Comparison of ENCODE assay signal across 18 cellular contexts in the genomic region with DNA sequence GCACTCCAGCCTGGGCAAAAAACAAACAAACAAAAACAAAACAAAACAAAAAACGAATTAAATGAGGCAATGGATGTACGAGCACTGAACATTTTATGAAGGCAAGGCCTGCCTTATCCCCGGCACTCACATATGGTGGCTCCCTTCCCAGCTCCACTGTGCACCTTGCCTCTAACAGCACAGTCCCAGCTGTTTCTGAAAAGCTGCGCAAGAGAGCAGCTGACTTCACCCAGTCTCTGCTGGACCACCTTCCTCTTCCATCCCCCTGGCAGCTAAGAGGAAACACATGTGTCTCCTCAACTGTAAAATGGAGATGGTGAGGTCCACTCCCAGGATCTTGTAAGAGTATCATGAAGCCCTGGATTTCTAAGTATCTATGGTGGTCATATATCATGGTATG.
DNase-seq lines count a peak whose midpoint lies in the region; ATAC-seq, FAIRE-seq and TF ChIP-seq lines count a peak whose summit lies in the region.
"Had no signal": no experiment of that assay in that cellular context is flagged by ENCODE, and none has a peak within 500 bp of the region (broad histone marks: within the 10 kb centered on the region; RNA-seq: fewer than 3 reads in every experiment).

No MANE protein-coding gene starts in this region.

- no peaks in the 10 kb centered on the region for H3K36me3 Mint-ChIP-seq in Calu3 (ENCODE audit: insufficient read depth, unreplicated experiment)
- H3K36me3 Mint-ChIP-seq: CD4-positive, alpha-beta memory T cell had no signal

- H3K4me3 ChIP-seq in heart right ventricle (no peak overlapping the region), gastrocnemius medialis (no peak overlapping the region)
- H3K4me3 ChIP-seq: A549 had no signal

- CTCF ChIA-PET in Calu3 (lab: Charles Lee), result interaction anchor here (0.6 kb wide), 1 partner anchor 18 kb away, joined by 3 read pairs; no protein-coding TSS in a partner anchor

- H3K9me3 Mint-ChIP-seq in stimulated activated naive CD8-positive, alpha-beta T cell treated with anti-CD3 and anti-CD28 coated beads, Interleukin-15, amount 100 ng/mL, for 72 hours, result no peaks in the 10 kb centered on the region
- no peaks in the 10 kb centered on the region for H3K9me3 Mint-ChIP-seq in Calu3 (ENCODE audit: low read depth, unreplicated experiment)

- intact Hi-C loops in heart right ventricle (cut with DNase I), result no loop called here
- intact Hi-C loops in gastrocnemius medialis (cut with DNase I; ENCODE audit: low total_unique reads), result no loop called here
- intact Hi-C loops in Calu3 (cut with micrococcal nuclease; ENCODE audit: unreplicated experiment), result no loop called here

- no peak overlapping the region for H3K27ac Mint-ChIP-seq in stimulated activated naive CD8-positive, alpha-beta T cell treated with anti-CD3 and anti-CD28 coated beads, Interleukin-15, amount 100 ng/mL, for 72 hours
- no peak overlapping the region for H3K27ac Mint-ChIP-seq in Calu3 (ENCODE audit: unreplicated experiment)
- H3K27ac Mint-ChIP-seq: CD4-positive, alpha-beta memory T cell had no signal

- no TSS peak for BruUV-seq in Calu3 (replicated peaks; lab: Mats Ljungman, UMichigan)

- TF ChIP-seq POLR2A in gastrocnemius medialis (IDR thresholded peaks at IDR 0.05) (no peak), H54 (IDR thresholded peaks at IDR 0.05; ENCODE audit: low read depth, low read length) (no peak)

- H3K27ac ChIP-seq in heart right ventricle (peak overlapping the region in 6 of 10 donors; percentile 32 to 79 (median 52)), gastrocnemius medialis (peak overlapping the region in 3 of 4 donors; percentile 33 to 80 (median 65))
- H3K27ac ChIP-seq: A549 had no signal

- H3K27me3 Mint-ChIP-seq in stimulated activated naive CD8-positive, alpha-beta T cell treated with anti-CD3 and anti-CD28 coated beads, Interleukin-15, amount 100 ng/mL, for 72 hours, result peaks cover 4% of the 10 kb centered on the region
- peaks cover 35% of the 10 kb centered on the region for H3K27me3 Mint-ChIP-seq in Calu3 (ENCODE audit: unreplicated experiment)

- H3K4me3 Mint-ChIP-seq in stimulated activated naive CD8-positive, alpha-beta T cell treated with anti-CD3 and anti-CD28 coated beads, Interleukin-15, amount 100 ng/mL, for 72 hours, result no peak overlapping the region
- H3K4me3 Mint-ChIP-seq in Calu3 (ENCODE audit: low read depth, unreplicated experiment), result no peak overlapping the region
- H3K4me3 Mint-ChIP-seq: CD4-positive, alpha-beta memory T cell had no signal

- peaks cover 0 to 40% (median 20%) of the 10 kb centered on the region in 9 donors for H3K4me1 ChIP-seq in heart right ventricle
- peaks cover 34 to 49% of the 10 kb centered on the region in 2 donors for H3K4me1 ChIP-seq in gastrocnemius medialis

- WGBS in heart right ventricle, 2 donors, result 76 to 77% methylated on average over 4 of the region's 4 CpGs

- no peaks in the 10 kb centered on the region for H3K4me1 Mint-ChIP-seq in stimulated activated naive CD8-positive, alpha-beta T cell treated with anti-CD3 and anti-CD28 coated beads, Interleukin-15, amount 100 ng/mL, for 72 hours
- peaks cover 10% of the 10 kb centered on the region for H3K4me1 Mint-ChIP-seq in Calu3 (ENCODE audit: low read depth, unreplicated experiment)
- H3K4me1 Mint-ChIP-seq: CD4-positive, alpha-beta memory T cell had no signal

- FAIRE-seq in H54 (lab: Jason Lieb, UNC), result no peak
- FAIRE-seq: A549, GM12891, GM18507, H1 had no signal

- DNase-seq in stimulated activated naive CD8-positive, alpha-beta T cell treated with anti-CD3 and anti-CD28 coated beads, Interleukin-15, Interleukin-2, amounts not matched to agents 100 U/mL and 50 U/mL, for 24 hours, result no peak
- DNase-seq in stimulated activated naive CD8-positive, alpha-beta T cell treated with anti-CD3 and anti-CD28 coated beads, Interleukin-15, amount 100 ng/mL, for 72 hours, result no peak
- DNase-seq in heart right ventricle (peak; percentile 18 to 20), gastrocnemius medialis (no peak), H54 (ENCODE audit: insufficient read length, low spot score) (no peak), Calu3 (no peak)
- DNase-seq: CD4-positive, alpha-beta memory T cell; KBM-7; NCI-H1105 treated with DMSO at 0.1 percent for 48 hours; NCI-H1694; NCI-H510A treated with DMSO at 0.1 percent for 48 hours; NCI-H774; OCI-M1 had no signal

- TF ChIP-seq CTCF in heart right ventricle (IDR thresholded peaks at IDR 0.05), result no peak
- TF ChIP-seq CTCF in gastrocnemius medialis (IDR thresholded peaks at IDR 0.05 in 4 of 5, conservative IDR thresholded peaks at IDR 0.05 in 1 of 5), result no peak
- no peak for TF ChIP-seq CTCF in Calu3 (IDR thresholded peaks at IDR 0.05; ENCODE audit: unreplicated experiment)

- in situ Hi-C loops in gastrocnemius medialis (cut with MboI; ENCODE audit: low sequenced_read_pairs in 4 of 4), result no loop called here

- ATAC-seq in stimulated activated naive CD8-positive, alpha-beta T cell treated with anti-CD3 and anti-CD28 coated beads, Interleukin-15, Interleukin-2, amounts not matched to agents 100 U/mL and 50 U/mL, for 24 hours, result peak; percentile 19
- ATAC-seq in stimulated activated naive CD8-positive, alpha-beta T cell treated with anti-CD3 and anti-CD28 coated beads, Interleukin-15, amount 100 ng/mL, for 72 hours, result no peak
- ATAC-seq in heart right ventricle (peak in 7 of 8 donors; percentile 21 to 68 (median 63)), gastrocnemius medialis (no peak), HG03139 (IDR thresholded peaks at IDR 0.05; ENCODE audit: unreplicated experiment) (no peak)

- H3K36me3 ChIP-seq in heart right ventricle, result no peaks in the 10 kb centered on the region
- H3K36me3 ChIP-seq in gastrocnemius medialis, result no peaks in the 10 kb centered on the region

- no peaks in the 10 kb centered on the region for H3K9me3 ChIP-seq in heart right ventricle
- no peaks in the 10 kb centered on the region for H3K9me3 ChIP-seq in gastrocnemius medialis
- H3K9me3 ChIP-seq: A549 had no signal

- H3K27me3 ChIP-seq in heart right ventricle, result no peaks in the 10 kb centered on the region
- no peaks in the 10 kb centered on the region for H3K27me3 ChIP-seq in gastrocnemius medialis

Comparison
In these comparisons a context has a peak if more than half of its experiments do, and no peak if none do; other contexts are left out.
1. ATAC-seq: peak in stimulated activated naive CD8-positive, alpha-beta T cell treated with anti-CD3 and anti-CD28 coated beads, Interleukin-15, Interleukin-2, amounts not matched to agents 100 U/mL and 50 U/mL, for 24 hours (single experiment) and heart right ventricle (7 of 8); none in stimulated activated naive CD8-positive, alpha-beta T cell treated with anti-CD3 and anti-CD28 coated beads, Interleukin-15, amount 100 ng/mL, for 72 hours (single experiment), gastrocnemius medialis (0 of 2) and HG03139 (single experiment).
2. DNase-seq: peak in heart right ventricle (2 of 2); none in stimulated activated naive CD8-positive, alpha-beta T cell treated with anti-CD3 and anti-CD28 coated beads, Interleukin-15, Interleukin-2, amounts not matched to agents 100 U/mL and 50 U/mL, for 24 hours (single experiment), stimulated activated naive CD8-positive, alpha-beta T cell treated with anti-CD3 and anti-CD28 coated beads, Interleukin-15, amount 100 ng/mL, for 72 hours (0 of 2), gastrocnemius medialis (0 of 2), H54 (single experiment) and Calu3 (single experiment).